In the genomic region with DNA sequence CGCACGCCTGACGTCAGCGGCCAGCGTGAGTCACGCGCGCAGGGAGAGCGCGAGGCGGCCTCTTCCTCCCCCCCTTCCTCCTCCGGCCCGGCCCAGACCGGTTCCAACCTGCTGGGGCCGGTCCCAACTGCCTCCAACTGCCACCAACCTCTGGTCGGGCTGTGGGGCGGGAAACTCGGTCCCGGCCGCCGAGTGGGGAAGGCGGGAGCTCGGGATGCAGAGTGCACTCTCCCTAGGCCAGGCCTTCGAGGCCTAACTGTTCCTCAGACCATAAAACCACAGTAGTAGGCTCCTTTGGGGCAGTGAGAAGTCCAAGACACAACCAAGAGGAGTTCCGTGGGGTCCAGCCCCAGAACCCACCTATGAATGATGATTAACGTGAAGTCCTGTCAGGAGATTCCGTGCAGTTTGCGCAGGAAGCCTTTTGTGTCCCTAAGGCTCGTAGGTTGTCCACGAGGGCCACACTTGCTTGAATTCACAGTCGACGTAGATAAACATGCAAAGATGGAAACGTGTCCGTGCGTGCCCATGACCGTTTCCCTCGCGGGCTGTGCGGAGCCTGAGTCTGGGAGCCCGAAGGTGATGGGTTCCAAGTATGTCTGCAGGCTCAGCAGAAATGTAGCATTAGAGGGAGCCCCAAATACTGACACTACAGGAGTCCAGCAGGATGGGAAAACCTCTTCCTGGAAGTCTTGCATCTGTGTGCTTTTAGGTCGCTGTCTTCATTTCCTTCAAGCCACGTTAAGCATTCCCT, we compare ENCODE assay signal across 1 cellular context.
TF ChIP-seq lines count a peak whose summit lies in the region.

No MANE protein-coding gene starts in this region.

TF ChIP-seq in HepG2, 621 proteins besides CTCF, POLR2A, EP300 and RAD21 (continued from another document and continues in another):
- TF ChIP-seq, protein P1, sequence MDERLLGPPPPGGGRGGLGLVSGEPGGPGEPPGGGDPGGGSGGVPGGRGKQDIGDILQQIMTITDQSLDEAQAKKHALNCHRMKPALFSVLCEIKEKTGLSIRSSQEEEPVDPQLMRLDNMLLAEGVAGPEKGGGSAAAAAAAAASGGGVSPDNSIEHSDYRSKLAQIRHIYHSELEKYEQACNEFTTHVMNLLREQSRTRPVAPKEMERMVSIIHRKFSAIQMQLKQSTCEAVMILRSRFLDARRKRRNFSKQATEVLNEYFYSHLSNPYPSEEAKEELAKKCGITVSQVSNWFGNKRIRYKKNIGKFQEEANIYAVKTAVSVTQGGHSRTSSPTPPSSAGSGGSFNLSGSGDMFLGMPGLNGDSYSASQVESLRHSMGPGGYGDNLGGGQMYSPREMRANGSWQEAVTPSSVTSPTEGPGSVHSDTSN (CRISPR knock-in tag; IDR thresholded peaks at IDR 0.05) = no peak
- TF ChIP-seq ZNF816 (CRISPR knock-in tag; IDR thresholded peaks at IDR 0.05; ENCODE audit: borderline replicate concordance) (no peak), ZNF274 (CRISPR knock-in tag; IDR thresholded peaks at IDR 0.05) (peak; percentile 73; the same call in 1 of the 2 replicates), ZNF17 (CRISPR knock-in tag; IDR thresholded peaks at IDR 0.05) (0 out of 2 replicates have a peak, but pooled peaks have one; percentile 85), GTF2F1 (IDR thresholded peaks at IDR 0.05; ENCODE audit: low read length) (no peak), NR2C2 (CRISPR knock-in tag; IDR thresholded peaks at IDR 0.05; ENCODE audit: borderline replicate concordance) (no peak; the same call in 1 of the 2 replicates), HNRNPUL1 (IDR thresholded peaks at IDR 0.05; ENCODE audit: low read depth, low read length) (no peak), ZNF230 (CRISPR knock-in tag; IDR thresholded peaks at IDR 0.05) (peak; percentile 36), ZNF567 (CRISPR knock-in tag; IDR thresholded peaks at IDR 0.05; ENCODE audit: borderline replicate concordance) (no peak), ELF3 (CRISPR knock-in tag; IDR thresholded peaks at IDR 0.05) (peak; percentile 59), GABPA (IDR thresholded peaks at IDR 0.05; ENCODE audit: low read depth, low read length) (no peak), GABPA (CRISPR knock-in tag; IDR thresholded peaks at IDR 0.05; ENCODE audit: low read depth) (no peak), ZNF781 (CRISPR knock-in tag; IDR thresholded peaks at IDR 0.05; ENCODE audit: borderline replicate concordance, not compliant biosample characterization) (peak; percentile 93)
- TF ChIP-seq, protein P2, sequence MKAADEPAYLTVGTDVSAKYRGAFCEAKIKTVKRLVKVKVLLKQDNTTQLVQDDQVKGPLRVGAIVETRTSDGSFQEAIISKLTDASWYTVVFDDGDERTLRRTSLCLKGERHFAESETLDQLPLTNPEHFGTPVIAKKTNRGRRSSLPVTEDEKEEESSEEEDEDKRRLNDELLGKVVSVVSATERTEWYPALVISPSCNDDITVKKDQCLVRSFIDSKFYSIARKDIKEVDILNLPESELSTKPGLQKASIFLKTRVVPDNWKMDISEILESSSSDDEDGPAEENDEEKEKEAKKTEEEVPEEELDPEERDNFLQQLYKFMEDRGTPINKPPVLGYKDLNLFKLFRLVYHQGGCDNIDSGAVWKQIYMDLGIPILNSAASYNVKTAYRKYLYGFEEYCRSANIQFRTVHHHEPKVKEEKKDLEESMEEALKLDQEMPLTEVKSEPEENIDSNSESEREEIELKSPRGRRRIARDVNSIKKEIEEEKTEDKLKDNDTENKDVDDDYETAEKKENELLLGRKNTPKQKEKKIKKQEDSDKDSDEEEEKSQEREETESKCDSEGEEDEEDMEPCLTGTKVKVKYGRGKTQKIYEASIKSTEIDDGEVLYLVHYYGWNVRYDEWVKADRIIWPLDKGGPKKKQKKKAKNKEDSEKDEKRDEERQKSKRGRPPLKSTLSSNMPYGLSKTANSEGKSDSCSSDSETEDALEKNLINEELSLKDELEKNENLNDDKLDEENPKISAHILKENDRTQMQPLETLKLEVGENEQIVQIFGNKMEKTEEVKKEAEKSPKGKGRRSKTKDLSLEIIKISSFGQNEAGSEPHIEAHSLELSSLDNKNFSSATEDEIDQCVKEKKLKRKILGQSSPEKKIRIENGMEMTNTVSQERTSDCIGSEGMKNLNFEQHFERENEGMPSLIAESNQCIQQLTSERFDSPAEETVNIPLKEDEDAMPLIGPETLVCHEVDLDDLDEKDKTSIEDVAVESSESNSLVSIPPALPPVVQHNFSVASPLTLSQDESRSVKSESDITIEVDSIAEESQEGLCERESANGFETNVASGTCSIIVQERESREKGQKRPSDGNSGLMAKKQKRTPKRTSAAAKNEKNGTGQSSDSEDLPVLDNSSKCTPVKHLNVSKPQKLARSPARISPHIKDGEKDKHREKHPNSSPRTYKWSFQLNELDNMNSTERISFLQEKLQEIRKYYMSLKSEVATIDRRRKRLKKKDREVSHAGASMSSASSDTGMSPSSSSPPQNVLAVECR (CRISPR knock-in tag; IDR thresholded peaks at IDR 0.05; ENCODE audit: borderline replicate concordance) = peak; percentile 80; the same call in 1 of the 2 replicates
- TF ChIP-seq, protein P3, sequence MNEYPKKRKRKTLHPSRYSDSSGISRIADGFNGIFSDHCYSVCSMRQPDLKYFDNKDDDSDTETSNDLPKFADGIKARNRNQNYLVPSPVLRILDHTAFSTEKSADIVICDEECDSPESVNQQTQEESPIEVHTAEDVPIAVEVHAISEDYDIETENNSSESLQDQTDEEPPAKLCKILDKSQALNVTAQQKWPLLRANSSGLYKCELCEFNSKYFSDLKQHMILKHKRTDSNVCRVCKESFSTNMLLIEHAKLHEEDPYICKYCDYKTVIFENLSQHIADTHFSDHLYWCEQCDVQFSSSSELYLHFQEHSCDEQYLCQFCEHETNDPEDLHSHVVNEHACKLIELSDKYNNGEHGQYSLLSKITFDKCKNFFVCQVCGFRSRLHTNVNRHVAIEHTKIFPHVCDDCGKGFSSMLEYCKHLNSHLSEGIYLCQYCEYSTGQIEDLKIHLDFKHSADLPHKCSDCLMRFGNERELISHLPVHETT (CRISPR knock-in tag; conservative IDR thresholded peaks at IDR 0.05) = no peak; the same call in 1 of the 2 replicates
- TF ChIP-seq, protein P4, sequence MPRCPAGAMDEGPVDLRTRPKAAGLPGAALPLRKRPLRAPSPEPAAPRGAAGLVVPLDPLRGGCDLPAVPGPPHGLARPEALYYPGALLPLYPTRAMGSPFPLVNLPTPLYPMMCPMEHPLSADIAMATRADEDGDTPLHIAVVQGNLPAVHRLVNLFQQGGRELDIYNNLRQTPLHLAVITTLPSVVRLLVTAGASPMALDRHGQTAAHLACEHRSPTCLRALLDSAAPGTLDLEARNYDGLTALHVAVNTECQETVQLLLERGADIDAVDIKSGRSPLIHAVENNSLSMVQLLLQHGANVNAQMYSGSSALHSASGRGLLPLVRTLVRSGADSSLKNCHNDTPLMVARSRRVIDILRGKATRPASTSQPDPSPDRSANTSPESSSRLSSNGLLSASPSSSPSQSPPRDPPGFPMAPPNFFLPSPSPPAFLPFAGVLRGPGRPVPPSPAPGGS (CRISPR knock-in tag; IDR thresholded peaks at IDR 0.05) = no peak; the same call in 1 of the 2 replicates
- TF ChIP-seq, protein P5, sequence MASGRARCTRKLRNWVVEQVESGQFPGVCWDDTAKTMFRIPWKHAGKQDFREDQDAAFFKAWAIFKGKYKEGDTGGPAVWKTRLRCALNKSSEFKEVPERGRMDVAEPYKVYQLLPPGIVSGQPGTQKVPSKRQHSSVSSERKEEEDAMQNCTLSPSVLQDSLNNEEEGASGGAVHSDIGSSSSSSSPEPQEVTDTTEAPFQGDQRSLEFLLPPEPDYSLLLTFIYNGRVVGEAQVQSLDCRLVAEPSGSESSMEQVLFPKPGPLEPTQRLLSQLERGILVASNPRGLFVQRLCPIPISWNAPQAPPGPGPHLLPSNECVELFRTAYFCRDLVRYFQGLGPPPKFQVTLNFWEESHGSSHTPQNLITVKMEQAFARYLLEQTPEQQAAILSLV (CRISPR knock-in tag; IDR thresholded peaks at IDR 0.05; ENCODE audit: borderline replicate concordance) = peak; percentile 76
- TF ChIP-seq, protein P6, sequence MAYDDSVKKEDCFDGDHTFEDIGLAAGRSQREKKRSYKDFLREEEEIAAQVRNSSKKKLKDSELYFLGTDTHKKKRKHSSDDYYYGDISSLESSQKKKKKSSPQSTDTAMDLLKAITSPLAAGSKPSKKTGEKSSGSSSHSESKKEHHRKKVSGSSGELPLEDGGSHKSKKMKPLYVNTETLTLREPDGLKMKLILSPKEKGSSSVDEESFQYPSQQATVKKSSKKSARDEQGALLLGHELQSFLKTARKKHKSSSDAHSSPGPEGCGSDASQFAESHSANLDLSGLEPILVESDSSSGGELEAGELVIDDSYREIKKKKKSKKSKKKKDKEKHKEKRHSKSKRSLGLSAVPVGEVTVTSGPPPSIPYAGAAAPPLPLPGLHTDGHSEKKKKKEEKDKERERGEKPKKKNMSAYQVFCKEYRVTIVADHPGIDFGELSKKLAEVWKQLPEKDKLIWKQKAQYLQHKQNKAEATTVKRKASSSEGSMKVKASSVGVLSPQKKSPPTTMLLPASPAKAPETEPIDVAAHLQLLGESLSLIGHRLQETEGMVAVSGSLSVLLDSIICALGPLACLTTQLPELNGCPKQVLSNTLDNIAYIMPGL (CRISPR knock-in tag; IDR thresholded peaks at IDR 0.05; ENCODE audit: borderline replicate concordance in 1 of 2, low read depth in 1 of 2) = peak in 1 of 2 experiments; percentile 92; a peak in 3 of 4 replicates
- TF ChIP-seq, protein P7, sequence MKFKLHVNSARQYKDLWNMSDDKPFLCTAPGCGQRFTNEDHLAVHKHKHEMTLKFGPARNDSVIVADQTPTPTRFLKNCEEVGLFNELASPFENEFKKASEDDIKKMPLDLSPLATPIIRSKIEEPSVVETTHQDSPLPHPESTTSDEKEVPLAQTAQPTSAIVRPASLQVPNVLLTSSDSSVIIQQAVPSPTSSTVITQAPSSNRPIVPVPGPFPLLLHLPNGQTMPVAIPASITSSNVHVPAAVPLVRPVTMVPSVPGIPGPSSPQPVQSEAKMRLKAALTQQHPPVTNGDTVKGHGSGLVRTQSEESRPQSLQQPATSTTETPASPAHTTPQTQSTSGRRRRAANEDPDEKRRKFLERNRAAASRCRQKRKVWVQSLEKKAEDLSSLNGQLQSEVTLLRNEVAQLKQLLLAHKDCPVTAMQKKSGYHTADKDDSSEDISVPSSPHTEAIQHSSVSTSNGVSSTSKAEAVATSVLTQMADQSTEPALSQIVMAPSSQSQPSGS (CRISPR knock-in tag; IDR thresholded peaks at IDR 0.05) = peak; percentile 72; the same call in 1 of the 2 replicates
- TF ChIP-seq, protein P8, sequence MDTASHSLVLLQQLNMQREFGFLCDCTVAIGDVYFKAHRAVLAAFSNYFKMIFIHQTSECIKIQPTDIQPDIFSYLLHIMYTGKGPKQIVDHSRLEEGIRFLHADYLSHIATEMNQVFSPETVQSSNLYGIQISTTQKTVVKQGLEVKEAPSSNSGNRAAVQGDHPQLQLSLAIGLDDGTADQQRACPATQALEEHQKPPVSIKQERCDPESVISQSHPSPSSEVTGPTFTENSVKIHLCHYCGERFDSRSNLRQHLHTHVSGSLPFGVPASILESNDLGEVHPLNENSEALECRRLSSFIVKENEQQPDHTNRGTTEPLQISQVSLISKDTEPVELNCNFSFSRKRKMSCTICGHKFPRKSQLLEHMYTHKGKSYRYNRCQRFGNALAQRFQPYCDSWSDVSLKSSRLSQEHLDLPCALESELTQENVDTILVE (CRISPR knock-in tag; IDR thresholded peaks at IDR 0.05) = peak; percentile 61; the same call in 1 of the 2 replicates
- TF ChIP-seq, protein P9, sequence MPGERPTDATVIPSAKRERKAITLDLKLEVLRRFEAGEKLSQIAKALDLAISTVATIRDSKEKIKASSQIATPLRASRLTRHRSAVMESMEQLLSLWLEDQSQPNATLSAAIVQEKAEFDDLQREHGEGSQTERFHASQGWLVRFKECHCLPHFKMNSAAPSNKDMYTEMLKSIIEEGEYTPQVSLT (CRISPR knock-in tag; IDR thresholded peaks at IDR 0.05; ENCODE audit: borderline replicate concordance, low read depth) = no peak
- TF ChIP-seq, protein P10, sequence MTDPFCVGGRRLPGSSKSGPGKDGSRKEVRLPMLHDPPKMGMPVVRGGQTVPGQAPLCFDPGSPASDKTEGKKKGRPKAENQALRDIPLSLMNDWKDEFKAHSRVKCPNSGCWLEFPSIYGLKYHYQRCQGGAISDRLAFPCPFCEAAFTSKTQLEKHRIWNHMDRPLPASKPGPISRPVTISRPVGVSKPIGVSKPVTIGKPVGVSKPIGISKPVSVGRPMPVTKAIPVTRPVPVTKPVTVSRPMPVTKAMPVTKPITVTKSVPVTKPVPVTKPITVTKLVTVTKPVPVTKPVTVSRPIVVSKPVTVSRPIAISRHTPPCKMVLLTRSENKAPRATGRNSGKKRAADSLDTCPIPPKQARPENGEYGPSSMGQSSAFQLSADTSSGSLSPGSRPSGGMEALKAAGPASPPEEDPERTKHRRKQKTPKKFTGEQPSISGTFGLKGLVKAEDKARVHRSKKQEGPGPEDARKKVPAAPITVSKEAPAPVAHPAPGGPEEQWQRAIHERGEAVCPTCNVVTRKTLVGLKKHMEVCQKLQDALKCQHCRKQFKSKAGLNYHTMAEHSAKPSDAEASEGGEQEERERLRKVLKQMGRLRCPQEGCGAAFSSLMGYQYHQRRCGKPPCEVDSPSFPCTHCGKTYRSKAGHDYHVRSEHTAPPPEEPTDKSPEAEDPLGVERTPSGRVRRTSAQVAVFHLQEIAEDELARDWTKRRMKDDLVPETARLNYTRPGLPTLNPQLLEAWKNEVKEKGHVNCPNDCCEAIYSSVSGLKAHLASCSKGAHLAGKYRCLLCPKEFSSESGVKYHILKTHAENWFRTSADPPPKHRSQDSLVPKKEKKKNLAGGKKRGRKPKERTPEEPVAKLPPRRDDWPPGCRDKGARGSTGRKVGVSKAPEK (CRISPR knock-in tag; IDR thresholded peaks at IDR 0.05; ENCODE audit: borderline replicate concordance) = no peak
- TF ChIP-seq, protein P11, sequence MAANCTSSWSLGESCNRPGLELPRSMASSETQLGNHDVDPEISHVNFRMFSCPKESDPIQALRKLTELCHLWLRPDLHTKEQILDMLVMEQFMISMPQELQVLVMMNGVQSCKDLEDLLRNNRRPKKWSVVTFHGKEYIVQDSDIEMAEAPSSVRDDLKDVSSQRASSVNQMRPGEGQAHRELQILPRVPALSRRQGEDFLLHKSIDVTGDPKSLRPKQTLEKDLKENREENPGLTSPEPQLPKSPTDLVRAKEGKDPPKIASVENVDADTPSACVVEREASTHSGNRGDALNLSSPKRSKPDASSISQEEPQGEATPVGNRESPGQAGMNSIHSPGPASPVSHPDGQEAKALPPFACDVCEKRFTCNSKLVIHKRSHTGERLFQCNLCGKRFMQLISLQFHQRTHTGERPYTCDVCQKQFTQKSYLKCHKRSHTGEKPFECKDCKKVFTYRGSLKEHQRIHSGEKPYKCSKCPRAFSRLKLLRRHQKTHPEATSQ (CRISPR knock-in tag; IDR thresholded peaks at IDR 0.05; ENCODE audit: borderline replicate concordance) = 0 out of 2 replicates have a peak, but pooled peaks have one; percentile 82
- TF ChIP-seq, protein P12, sequence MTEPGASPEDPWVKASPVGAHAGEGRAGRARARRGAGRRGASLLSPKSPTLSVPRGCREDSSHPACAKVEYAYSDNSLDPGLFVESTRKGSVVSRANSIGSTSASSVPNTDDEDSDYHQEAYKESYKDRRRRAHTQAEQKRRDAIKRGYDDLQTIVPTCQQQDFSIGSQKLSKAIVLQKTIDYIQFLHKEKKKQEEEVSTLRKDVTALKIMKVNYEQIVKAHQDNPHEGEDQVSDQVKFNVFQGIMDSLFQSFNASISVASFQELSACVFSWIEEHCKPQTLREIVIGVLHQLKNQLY (CRISPR knock-in tag; IDR thresholded peaks at IDR 0.05) = peak; percentile 57; the same call in 1 of the 2 replicates
